1 cellular context compared by ENCODE assay signal in the genomic region with DNA sequence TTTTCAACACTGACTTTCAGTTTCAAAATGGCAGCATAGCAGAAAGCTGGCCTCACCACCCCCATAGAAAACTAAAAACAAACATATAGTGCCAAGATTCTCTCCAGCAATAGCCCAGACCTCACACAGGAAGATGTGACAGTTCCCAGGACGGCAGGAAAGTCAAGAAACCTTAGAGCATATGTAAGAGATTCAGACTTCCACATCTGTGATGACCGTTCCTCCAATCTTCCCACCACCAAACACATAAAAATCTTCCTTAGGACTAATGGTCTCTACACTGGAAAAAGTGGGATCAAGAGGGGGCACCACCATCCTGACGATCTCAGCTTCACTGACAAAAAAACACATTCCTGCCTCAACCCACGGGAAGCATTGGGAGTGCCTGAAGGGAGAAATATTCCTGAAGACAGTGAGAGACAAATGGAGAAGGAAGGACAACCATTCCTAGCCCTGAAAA.
TF ChIP-seq lines count a peak whose summit lies in the region.

No MANE protein-coding gene starts in this region.

TF ChIP-seq in WTC11, 78 proteins besides CTCF, POLR2A, EP300 and RAD21 (continued from another document):
- TF ChIP-seq HMGA2 (CRISPR knock-in tag; IDR thresholded peaks at IDR 0.05) (no peak), ZNF121 (CRISPR knock-in tag; IDR thresholded peaks at IDR 0.05) (no peak), EMX1 (CRISPR knock-in tag; IDR thresholded peaks at IDR 0.05) (no peak), ELF4 (CRISPR knock-in tag; IDR thresholded peaks at IDR 0.05; ENCODE audit: low read depth) (no peak)
